In genomic region chr5:154446183-154447073, GRCh38 we compare ENCODE assay signal across 1 cellular context.
TF ChIP-seq lines count a peak whose summit lies in the region.

No MANE protein-coding gene starts in this region.

TF ChIP-seq in K562, 482 proteins besides CTCF, POLR2A, EP300 and RAD21 (continued from another document and continues in another):
- TF ChIP-seq MED1 (CRISPR knock-in tag; IDR thresholded peaks at IDR 0.05; ENCODE audit: borderline replicate concordance) (no peak), HCFC1 (IDR thresholded peaks at IDR 0.05; ENCODE audit: low read depth, low read length) (no peak), CTBP1 (IDR thresholded peaks at IDR 0.05; ENCODE audit: borderline replicate concordance) (peak; percentile 28; the same call in 1 of the 2 replicates), ZBTB11 (CRISPR knock-in tag; IDR thresholded peaks at IDR 0.05) (no peak), MAFG (tag; conservative IDR thresholded peaks at IDR 0.05) (no peak), ZNF143 (CRISPR knock-in tag; IDR thresholded peaks at IDR 0.05) (no peak), MAZ (CRISPR knock-in tag; conservative IDR thresholded peaks at IDR 0.05 in 1 of 2, IDR thresholded peaks at IDR 0.05 in 1 of 2) (peak in 1 of 2 experiments; percentile 54; a peak in 1 of 4 replicates), SMARCB1 (IDR thresholded peaks at IDR 0.05; ENCODE audit: insufficient read length, low read depth) (no peak), ZBTB1 (CRISPR knock-in tag; IDR thresholded peaks at IDR 0.05; ENCODE audit: borderline replicate concordance, low read depth) (no peak), PCBP1 (IDR thresholded peaks at IDR 0.05; ENCODE audit: low read depth, low read length, poor library complexity, severe bottlenecking) (no peak), ZNF282 (CRISPR knock-in tag; IDR thresholded peaks at IDR 0.05) (no peak), NR2C1 (IDR thresholded peaks at IDR 0.05) (no peak), NR2C1 (tag; IDR thresholded peaks at IDR 0.05) (no peak), RERE (CRISPR knock-in tag; IDR thresholded peaks at IDR 0.05; ENCODE audit: borderline replicate concordance) (no peak), DACH1 (IDR thresholded peaks at IDR 0.05; ENCODE audit: partially characterized antibody) (no peak), ZNF318 (IDR thresholded peaks at IDR 0.05; ENCODE audit: borderline replicate concordance in 1 of 2, low read depth in 1 of 2) (no peak), RBM22 (IDR thresholded peaks at IDR 0.05; ENCODE audit: low read depth, low read length, poor library complexity, severe bottlenecking) (no peak), PHF8 (IDR thresholded peaks at IDR 0.05; ENCODE audit: borderline replicate concordance, low read length) (no peak), ETV5 (CRISPR knock-in tag; IDR thresholded peaks at IDR 0.05; ENCODE audit: low read depth) (no peak), CXXC5 (CRISPR knock-in tag; IDR thresholded peaks at IDR 0.05) (no peak; the same call in 1 of the 2 replicates), ESRRA (IDR thresholded peaks at IDR 0.05; ENCODE audit: borderline replicate concordance, low read depth) (no peak), SMARCE1 (IDR thresholded peaks at IDR 0.05) (no peak), CHCHD3 (CRISPR knock-in tag; IDR thresholded peaks at IDR 0.05) (no peak), CBX8 (IDR thresholded peaks at IDR 0.05; ENCODE audit: borderline replicate concordance, extremely low read depth, low read depth, low read length, poor library complexity, severe bottlenecking) (no peak), RBBP5 (IDR thresholded peaks at IDR 0.05; ENCODE audit: borderline replicate concordance, insufficient read depth, low read length, poor library complexity, severe bottlenecking) (peak; percentile 55), RBFOX2 (IDR thresholded peaks at IDR 0.05; ENCODE audit: low read depth, low read length) (peak; percentile 0; the same call in 1 of the 2 replicates), AFF4 (CRISPR knock-in tag; IDR thresholded peaks at IDR 0.05) (no peak), ZEB2 (IDR thresholded peaks at IDR 0.05) (no peak)
